In genomic region chr18:31101148-31102019, GRCh38 we compare ENCODE assay signal across 1 cellular context.
A peak's percentile ranks its signal among the peaks of the same experiment; 100 is the strongest.
TF ChIP-seq lines count a peak whose summit lies in the region.

No MANE protein-coding gene starts in this region.

TF ChIP-seq in K562, 482 proteins besides CTCF, POLR2A, EP300 and RAD21 (continued from another document):
- TF ChIP-seq VEZF1 (CRISPR knock-in tag; IDR thresholded peaks at IDR 0.05) (peak; percentile 85), MYBL2 (IDR thresholded peaks at IDR 0.05; ENCODE audit: low read depth) (no peak), MYBL2 (CRISPR knock-in tag; IDR thresholded peaks at IDR 0.05; ENCODE audit: borderline replicate concordance) (no peak), BHLHE40 (IDR thresholded peaks at IDR 0.05; ENCODE audit: low read length) (peak; percentile 92), GTF2F1 (IDR thresholded peaks at IDR 0.05; ENCODE audit: low read depth, low read length) (0 out of 2 replicates have a peak, but pooled peaks have one; percentile 27), MLLT1 (IDR thresholded peaks at IDR 0.05) (0 out of 4 replicates have a peak, but pooled peaks of 1 of the 2 experiments have one; percentile 30), MEF2D (tag; conservative IDR thresholded peaks at IDR 0.05; ENCODE audit: low read depth) (no peak), TFAM (CRISPR knock-in tag; conservative IDR thresholded peaks at IDR 0.05) (no peak), RHOXF2B (CRISPR knock-in tag; conservative IDR thresholded peaks at IDR 0.05) (no peak), SOX6 (IDR thresholded peaks at IDR 0.05) (peak; percentile 41), ZMIZ1 (IDR thresholded peaks at IDR 0.05; ENCODE audit: low read depth in 2 of 2, low read length in 2 of 2) (0 out of 4 replicates have a peak, but pooled peaks of 1 of the 2 experiments have one; percentile 39), POLR2G (IDR thresholded peaks at IDR 0.05; ENCODE audit: low read depth, low read length) (peak; percentile 90), ZNF197 (CRISPR knock-in tag; IDR thresholded peaks at IDR 0.05; ENCODE audit: low read depth) (0 out of 2 replicates have a peak, but pooled peaks have one; percentile 61), FOSL1 (tag; conservative IDR thresholded peaks at IDR 0.05) (peak; percentile 8), ZNF584 (CRISPR knock-in tag; IDR thresholded peaks at IDR 0.05; ENCODE audit: low read depth) (no peak), JUN (IDR thresholded peaks at IDR 0.05; ENCODE audit: borderline replicate concordance, low read depth, low read length) (0 out of 2 replicates have a peak, but pooled peaks have one; percentile 9), JUN (CRISPR knock-in tag; IDR thresholded peaks at IDR 0.05; ENCODE audit: borderline replicate concordance) (no peak), KDM1A (IDR thresholded peaks at IDR 0.05) (peak in 1 of 2 experiments; percentile 18; a peak in 1 of 4 replicates), ZNF764 (CRISPR knock-in tag; IDR thresholded peaks at IDR 0.05; ENCODE audit: low read depth) (0 out of 2 replicates have a peak, but pooled peaks have one; percentile 14), JUND (IDR thresholded peaks at IDR 0.05; ENCODE audit: borderline replicate concordance, low read depth, low read length) (0 out of 2 replicates have a peak, but pooled peaks have one; percentile 3), JUND (tag; IDR thresholded peaks at IDR 0.05; ENCODE audit: borderline replicate concordance, low read depth, low read length) (no peak), NCOA4 (IDR thresholded peaks at IDR 0.05; ENCODE audit: partially characterized antibody) (no peak), CTBP1 (IDR thresholded peaks at IDR 0.05; ENCODE audit: borderline replicate concordance) (peak; percentile 65), TAF1 (IDR thresholded peaks at IDR 0.05; ENCODE audit: control insufficient read depth, extremely low read depth, insufficient read depth, low read length, severe bottlenecking) (peak; percentile 74), FIP1L1 (IDR thresholded peaks at IDR 0.05; ENCODE audit: low read depth, low read length, poor library complexity, severe bottlenecking) (no peak), KDM5B (IDR thresholded peaks at IDR 0.05; ENCODE audit: insufficient replicate concordance, low read depth, low read length) (peak; percentile 76), FOXA3 (CRISPR knock-in tag; conservative IDR thresholded peaks at IDR 0.05 in 1 of 2, IDR thresholded peaks at IDR 0.05 in 1 of 2) (peak in 1 of 2 experiments; percentile 85; a peak in 2 of 4 replicates), POLR2H (tag; IDR thresholded peaks at IDR 0.05; ENCODE audit: low read depth) (peak; percentile 76), ZNF57 (CRISPR knock-in tag; IDR thresholded peaks at IDR 0.05) (no peak), RB1 (IDR thresholded peaks at IDR 0.05; ENCODE audit: low read depth) (peak; percentile 36), TBL1XR1 (IDR thresholded peaks at IDR 0.05; ENCODE audit: low read length in 2 of 2) (peak in 1 of 2 experiments; percentile 59; a peak in 2 of 4 replicates), SIN3A (IDR thresholded peaks at IDR 0.05; ENCODE audit: borderline replicate concordance in 2 of 2, control insufficient read depth in 1 of 2, low read depth in 2 of 2, low read length in 2 of 2) (0 out of 4 replicates have a peak, but pooled peaks of 1 of the 2 experiments have one; percentile 40), ZBTB9 (CRISPR knock-in tag; IDR thresholded peaks at IDR 0.05) (peak; percentile 74; the same call in 1 of the 2 replicates), NR2C2 (CRISPR knock-in tag; IDR thresholded peaks at IDR 0.05) (peak; percentile 53; the same call in 1 of the 2 replicates), NR2C2 (tag; IDR thresholded peaks at IDR 0.05) (peak; percentile 90), BRD4 (IDR thresholded peaks at IDR 0.05) (peak; percentile 50; the same call in 1 of the 2 replicates), L3MBTL2 (IDR thresholded peaks at IDR 0.05) (peak; percentile 54; the same call in 1 of the 2 replicates), RBM22 (IDR thresholded peaks at IDR 0.05; ENCODE audit: low read depth, low read length, poor library complexity, severe bottlenecking) (peak; percentile 92)
